ENCODE assay signal across 8 cellular contexts in genomic region chr19:46351241-46352041, GRCh38.
DNase-seq lines count a peak whose midpoint lies in the region; ATAC-seq and TF ChIP-seq lines count a peak whose summit lies in the region.

No MANE protein-coding gene starts in this region.

- no peak for TF ChIP-seq CTCF in foreskin fibroblast (IDR thresholded peaks at IDR 0.05; ENCODE audit: low read depth, low read length)

- H3K4me3 ChIP-seq in foreskin fibroblast (ENCODE audit: low read depth in 1 of 2, low read length in 2 of 2), result no peak overlapping the region

- peak overlapping the region; percentile 92 for H3K4me3 Mint-ChIP-seq in stimulated activated effector memory CD8-positive, alpha-beta T cell treated with anti-CD3 and anti-CD28 coated beads, Interleukin-12 subunit alpha, Interleukin-12 subunit beta, amount 100 ng/mL, for 72 hours

- H3K27ac Mint-ChIP-seq in stimulated activated effector memory CD8-positive, alpha-beta T cell treated with anti-CD3 and anti-CD28 coated beads, Interleukin-12 subunit alpha, Interleukin-12 subunit beta, amount 100 ng/mL, for 72 hours, result peak overlapping the region; percentile 93

- no peaks in the 10 kb centered on the region for H3K9me3 Mint-ChIP-seq in stimulated activated effector memory CD8-positive, alpha-beta T cell treated with anti-CD3 and anti-CD28 coated beads, Interleukin-12 subunit alpha, Interleukin-12 subunit beta, amount 100 ng/mL, for 72 hours

- H3K36me3 Mint-ChIP-seq in stimulated activated effector memory CD8-positive, alpha-beta T cell treated with anti-CD3 and anti-CD28 coated beads, Interleukin-12 subunit alpha, Interleukin-12 subunit beta, amount 100 ng/mL, for 72 hours, result peaks cover 51% of the 10 kb centered on the region

- H3K4me1 Mint-ChIP-seq in stimulated activated effector memory CD8-positive, alpha-beta T cell treated with anti-CD3 and anti-CD28 coated beads, Interleukin-12 subunit alpha, Interleukin-12 subunit beta, amount 100 ng/mL, for 72 hours, result peaks cover 78% of the 10 kb centered on the region

- DNase-seq in AG08396 (ENCODE audit: low spot score) (peak; percentile 82), HCEC 1CT (peak; percentile 64), foreskin fibroblast (peak; percentile 81 to 86), middle frontal gyrus (ENCODE audit: extremely low spot score, low spot score) (no peak)
- peak; percentile 30 to 41 for DNase-seq in activated CD4-positive, alpha-beta T cell treated with anti-CD3 and anti-CD28 coated beads, Interleukin-2, amount 50 U/mL, for 48 hours
- peak in 1 of 2 donors; percentile 59 for DNase-seq in stimulated activated effector memory CD8-positive, alpha-beta T cell treated with anti-CD3 and anti-CD28 coated beads, Interleukin-12 subunit alpha, Interleukin-12 subunit beta, amount 100 ng/mL, for 72 hours (ENCODE audit: low spot score in 2 of 2)

- peak; percentile 31 for ATAC-seq in stimulated activated effector memory CD8-positive, alpha-beta T cell treated with anti-CD3 and anti-CD28 coated beads, Interleukin-12 subunit alpha, Interleukin-12 subunit beta, amount 100 ng/mL, for 72 hours
- ATAC-seq in GM18519 (IDR thresholded peaks at IDR 0.05; ENCODE audit: low FRiP score, unreplicated experiment), result no peak
- no peak for ATAC-seq in GM21526 (IDR thresholded peaks at IDR 0.05; ENCODE audit: low FRiP score, unreplicated experiment)
